ENCODE assay signal across 1 cellular context in genomic region chr4:147791341-147791740, GRCh38.
TF ChIP-seq lines count a peak whose summit lies in the region.

No MANE protein-coding gene starts in this region.

TF ChIP-seq in GM12878, 131 proteins besides CTCF, POLR2A, EP300 and RAD21 (continued from another document):
- 0 out of 2 replicates have a peak, but pooled peaks have one; percentile 30 for TF ChIP-seq MLLT1 (IDR thresholded peaks at IDR 0.05)
- no peak for TF ChIP-seq ZNF687 (IDR thresholded peaks at IDR 0.05)
